In the genomic region with DNA sequence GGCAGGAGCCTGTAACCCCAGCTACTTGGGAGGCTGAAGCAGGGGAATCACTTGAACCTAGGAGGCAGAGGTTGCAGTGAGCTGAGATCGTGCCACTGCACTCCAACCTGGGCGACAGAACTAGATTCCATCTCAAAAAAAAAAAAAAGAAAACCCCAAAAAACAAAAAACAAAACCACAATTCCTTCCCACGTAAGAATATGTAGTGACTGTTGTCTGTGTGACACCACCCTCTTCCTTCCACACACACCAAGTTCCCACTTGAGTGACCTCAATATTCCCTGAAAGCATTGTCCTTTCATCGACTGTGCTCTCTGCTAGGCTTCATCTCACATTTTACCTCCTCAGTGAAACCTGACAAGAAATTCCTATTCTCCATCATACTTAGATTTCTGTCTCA, we compare ENCODE assay signal across 13 cellular contexts.
"Had no signal": no experiment of that assay in that cellular context is flagged by ENCODE, and none has a peak within 500 bp of the region (broad histone marks: within the 10 kb centered on the region; RNA-seq: fewer than 3 reads in every experiment).

No MANE protein-coding gene starts in this region.

- H3K27ac Mint-ChIP-seq: activated CD4-positive, alpha-beta T cell treated with anti-CD3 and anti-CD28 coated beads for 36 hours; activated naive CD4-positive, alpha-beta T cell treated with anti-CD3 and anti-CD28 coated beads for 36 hours; activated naive CD8-positive, alpha-beta T cell; brain had no signal

- H3K36me3 Mint-ChIP-seq: activated naive CD8-positive, alpha-beta T cell; brain had no signal

- DNase-seq: activated CD8-positive, alpha-beta memory T cell treated with anti-CD3 and anti-CD28 coated beads for 24 hours; NCI-H1417 treated with DMSO at 0.1 percent for 48 hours; NCI-H2029; NCI-H2107 had no signal

- H3K27me3 Mint-ChIP-seq: activated naive CD8-positive, alpha-beta T cell; central memory CD8-positive, alpha-beta T cell had no signal

- H3K27me3 ChIP-seq: MG63 had no signal

- H3K9me3 Mint-ChIP-seq: activated naive CD4-positive, alpha-beta T cell treated with anti-CD3 and anti-CD28 coated beads for 36 hours; brain; central memory CD8-positive, alpha-beta T cell had no signal

- H3K27ac ChIP-seq: SK-N-MC, VCaP had no signal

- H3K36me3 ChIP-seq: MG63 had no signal

- H3K4me3 ChIP-seq: MG63, SK-N-MC had no signal

- H3K9me3 ChIP-seq: MG63 had no signal

- H3K4me3 Mint-ChIP-seq: activated CD4-positive, alpha-beta T cell treated with anti-CD3 and anti-CD28 coated beads for 36 hours; activated naive CD4-positive, alpha-beta T cell treated with anti-CD3 and anti-CD28 coated beads for 36 hours; activated naive CD8-positive, alpha-beta T cell; central memory CD8-positive, alpha-beta T cell had no signal

- ATAC-seq: Right ventricle myocardium inferior had no signal
